Comparison of ENCODE assay signal across 12 cellular contexts in the genomic region with DNA sequence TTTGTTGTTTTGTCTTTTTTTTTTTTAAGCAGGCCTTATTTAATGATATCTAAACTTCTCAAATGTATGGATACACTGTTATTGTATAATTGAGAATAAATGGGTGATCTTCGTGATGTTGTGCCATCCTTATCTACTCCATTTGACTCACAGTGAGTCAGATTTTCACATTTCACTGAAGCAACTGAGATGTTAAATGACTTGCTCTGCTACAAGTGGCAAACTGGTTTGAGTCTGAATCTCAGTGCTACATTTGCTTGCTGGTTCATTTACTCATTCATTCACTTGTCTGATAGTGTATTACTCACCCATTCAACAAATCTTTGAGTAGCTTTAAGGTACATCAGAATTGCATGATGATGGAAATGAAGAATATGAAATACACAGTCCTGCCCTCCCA. TPM values are rescaled to one million over a fixed set of nuclear protein-coding genes. Genes with fewer than 3 reads are reported as not detected.
DNase-seq lines count a peak whose midpoint lies in the region; ATAC-seq, FAIRE-seq and TF ChIP-seq lines count a peak whose summit lies in the region.
"Had no signal": no experiment of that assay in that cellular context is flagged by ENCODE, and none has a peak within 500 bp of the region (broad histone marks: within the 10 kb centered on the region; RNA-seq: fewer than 3 reads in every experiment).

No MANE protein-coding gene starts in this region.

- BruUV-seq in IMR-90 (replicated peaks; lab: Mats Ljungman, UMichigan) = no TSS peak

- TF ChIP-seq POLR2A in IMR-90 (IDR thresholded peaks at IDR 0.05; ENCODE audit: low read depth, low read length) = no peak

- POLR2A ChIA-PET in IMR-90 (lab: Charles Lee; ENCODE audit: unreplicated experiment) = no interaction called here

- H2AFZ ChIP-seq in IMR-90 (replicated peaks; ENCODE audit: low read length, poor library complexity) (no peak overlapping the region), astrocyte (ENCODE audit: low read depth, low read length) (no peak overlapping the region), mesenchymal stem cell (ENCODE audit: low read depth, low read length) (no peak overlapping the region)

- H3K27me3 ChIP-seq in IMR-90 (ENCODE audit: control insufficient read depth, insufficient read depth, low read length) (no peaks in the 10 kb centered on the region), astrocyte (ENCODE audit: insufficient read depth, low read length) (no peaks in the 10 kb centered on the region), mesenchymal stem cell (ENCODE audit: control insufficient read depth in 1 of 2, insufficient read depth in 1 of 2, low read length in 2 of 2) (no peaks in the 10 kb centered on the region)
- H3K27me3 ChIP-seq: transverse colon had no signal

- no peak overlapping the region for H2BK120ac ChIP-seq in IMR-90 (ENCODE audit: low read depth, low read length)
- H2BK120ac ChIP-seq in mesenchymal stem cell (ENCODE audit: low read depth, low read length) = no peak overlapping the region

- H3K27ac Mint-ChIP-seq in astrocyte (ENCODE audit: unreplicated experiment) = no peak overlapping the region

- no peak overlapping the region for H2BK12ac ChIP-seq in mesenchymal stem cell (ENCODE audit: low read length in 2 of 2)

- no peak for TF ChIP-seq RAD21 in IMR-90 (IDR thresholded peaks at IDR 0.05; ENCODE audit: low read length)

- no peaks in the 10 kb centered on the region for H3K36me3 Mint-ChIP-seq in astrocyte (ENCODE audit: low read depth, unreplicated experiment)

- peaks cover 6 to 12% of the 10 kb centered on the region in 2 experiments; a peak in 3 of 4 replicates for H3K79me1 ChIP-seq in IMR-90 (ENCODE audit: low read depth in 1 of 2, low read length in 2 of 2)
- peaks cover 5% of the 10 kb centered on the region for H3K79me1 ChIP-seq in mesenchymal stem cell (replicated peaks; ENCODE audit: low read length, poor library complexity, severe bottlenecking)

- CTCF ChIA-PET in IMR-90 (lab: Yijun Ruan, JAX) = no interaction called here

- no peak overlapping the region for H3K4me3 ChIP-seq in IMR-90 (ENCODE audit: insufficient read depth, low read depth, low read length)
- H3K4me3 ChIP-seq in astrocyte (ENCODE audit: insufficient read depth, low read depth, low read length) = no peak overlapping the region
- H3K4me3 ChIP-seq in mesenchymal stem cell (ENCODE audit: insufficient read depth in 1 of 2, low read depth in 1 of 2, low read length in 2 of 2) = no peak overlapping the region
- H3K4me3 ChIP-seq: lower lobe of right lung, transverse colon had no signal

- no peaks in the 10 kb centered on the region for H3K9me1 ChIP-seq in IMR-90 (ENCODE audit: insufficient read depth, low read length)

- no CpG with 5 or more reads among the region's 1 CpG for WGBS in IMR-90 (ENCODE audit: extremely low coverage in 2 of 2, insufficient read length in 1 of 2), 2 experiments
- 20% methylated on average over 1 of the region's 1 CpG for WGBS in mesenchymal stem cell

- H3K27me3 Mint-ChIP-seq in astrocyte (ENCODE audit: low read depth, unreplicated experiment) = no peaks in the 10 kb centered on the region

- H2BK15ac ChIP-seq in IMR-90 (ENCODE audit: low read depth, low read length) = no peak overlapping the region
- no peak overlapping the region for H2BK15ac ChIP-seq in mesenchymal stem cell (ENCODE audit: low read depth, poor library complexity, severe bottlenecking)

- H2AK9ac ChIP-seq in IMR-90 (replicated peaks; ENCODE audit: low read depth, low read length, poor library complexity) = no peak overlapping the region

- no peak for TF ChIP-seq CTCF in IMR-90 (conservative IDR thresholded peaks at IDR 0.05; ENCODE audit: low read depth, low read length)
- TF ChIP-seq CTCF in astrocyte (IDR thresholded peaks at IDR 0.05; ENCODE audit: insufficient read depth, low read depth, low read length) = no peak

- peaks cover 6% of the 10 kb centered on the region for H3K4me1 Mint-ChIP-seq in astrocyte (ENCODE audit: low read depth, unreplicated experiment)

- H3K27ac ChIP-seq in IMR-90 (ENCODE audit: insufficient read depth, low read length) (no peak overlapping the region), astrocyte (ENCODE audit: low read depth, low read length) (peak overlapping the region; percentile 17), mesenchymal stem cell (ENCODE audit: low read length, poor library complexity, severe bottlenecking) (no peak overlapping the region)
- H3K27ac ChIP-seq: lower lobe of right lung, transverse colon had no signal

- H3K4ac ChIP-seq in IMR-90 (ENCODE audit: low read depth, low read length) (no peak overlapping the region), mesenchymal stem cell (ENCODE audit: low read depth in 1 of 2, low read length in 2 of 2) (no peak overlapping the region)

- in situ Hi-C loops in IMR-90 (cut with MboI; ENCODE audit: low sequenced_read_pairs) = no loop called here

- no peak for ATAC-seq in IMR-90 (ENCODE audit: low read depth)
- ATAC-seq: lower lobe of right lung had no signal

- no peak for FAIRE-seq in astrocyte (lab: Jason Lieb, UNC)

- H4K91ac ChIP-seq in IMR-90 (ENCODE audit: insufficient read depth, low read depth, low read length) = no peak overlapping the region
- no peak overlapping the region for H4K91ac ChIP-seq in mesenchymal stem cell (ENCODE audit: low read length)

- no peak overlapping the region for H3K14ac ChIP-seq in IMR-90 (replicated peaks; ENCODE audit: low read depth, low read length)
- H3K14ac ChIP-seq in mesenchymal stem cell (ENCODE audit: low read length in 2 of 2) = no peak overlapping the region

- no peak overlapping the region for H2BK5ac ChIP-seq in IMR-90 (ENCODE audit: low read depth, low read length, poor library complexity, severe bottlenecking)
- no peak overlapping the region for H2BK5ac ChIP-seq in mesenchymal stem cell (ENCODE audit: low read depth, low read length, poor library complexity, severe bottlenecking)

- H4K5ac ChIP-seq in IMR-90 (ENCODE audit: low read depth, low read length) = no peak overlapping the region

- H3K9ac ChIP-seq in IMR-90 (ENCODE audit: low read depth, low read length) = no peak overlapping the region
- peak overlapping the region; percentile 97 for H3K9ac ChIP-seq in astrocyte (ENCODE audit: low read length)
- H3K9ac ChIP-seq in mesenchymal stem cell (ENCODE audit: low read length) = peak overlapping the region; percentile 99

- dilution Hi-C loops in IMR-90 (cut with HindIII; ENCODE audit: low sequenced_read_pairs, unreplicated experiment) = no loop called here

- H3K4me1 ChIP-seq in IMR-90 (ENCODE audit: control insufficient read depth, insufficient read depth, low read length) (no peaks in the 10 kb centered on the region), astrocyte (ENCODE audit: insufficient read depth, low read length) (peaks cover 6% of the 10 kb centered on the region), mesenchymal stem cell (ENCODE audit: control insufficient read depth, insufficient read depth, low read depth, low read length) (peaks cover 1% of the 10 kb centered on the region)

- peaks cover 39% of the 10 kb centered on the region for H3K79me2 ChIP-seq in astrocyte (ENCODE audit: insufficient read depth, low read length)

- H3K18ac ChIP-seq in IMR-90 (ENCODE audit: low read depth, low read length) (no peak overlapping the region), mesenchymal stem cell (ENCODE audit: low read depth in 1 of 2, low read length in 2 of 2) (no peak overlapping the region)

- H3K4me3 Mint-ChIP-seq in astrocyte (ENCODE audit: unreplicated experiment) = no peak overlapping the region

- intact Hi-C loops in IMR-90 (cut with micrococcal nuclease) = no loop called here

- H3K56ac ChIP-seq in IMR-90 (ENCODE audit: extremely low read depth, insufficient read depth, low read length) = no peak overlapping the region

- H3K9me3 Mint-ChIP-seq in astrocyte (ENCODE audit: unreplicated experiment) = no peaks in the 10 kb centered on the region

- no peak overlapping the region for H2BK20ac ChIP-seq in IMR-90 (ENCODE audit: low read depth, low read length)

- DNase-seq in Daoy (ENCODE audit: low read depth) (peak; percentile 71), IMR-90 (peak; percentile 82), astrocyte (ENCODE audit: low read depth) (peak; percentile 63), mesenchymal stem cell (peak; percentile 78), NCI-H524 (lab: John Stamatoyannopoulos, UW) (no peak), OCI-M2 (lab: John Stamatoyannopoulos, UW; ENCODE audit: unreplicated experiment) (no peak), NCI-H146 (lab: John Stamatoyannopoulos, UW) (no peak), AG08395 (ENCODE audit: low spot score) (no peak)
- DNase-seq: activated CD8-positive, alpha-beta memory T cell treated with anti-CD3 and anti-CD28 coated beads, Interleukin-2, amount 50 U/mL, for 48 hours; lower lobe of right lung; NCI-H1105 treated with DMSO at 0.1 percent for 48 hours; transverse colon had no signal

- H3K23ac ChIP-seq in IMR-90 (ENCODE audit: low read depth, low read length) (no peak overlapping the region), mesenchymal stem cell (ENCODE audit: low read length in 2 of 2) (no peak overlapping the region)

- H4K8ac ChIP-seq in IMR-90 (ENCODE audit: low read depth in 2 of 2, low read length in 2 of 2) (no peak overlapping the region), mesenchymal stem cell (ENCODE audit: low read length) (no peak overlapping the region)

- no peak overlapping the region for H2AK5ac ChIP-seq in IMR-90 (ENCODE audit: low read depth, low read length)
- no peak overlapping the region for H2AK5ac ChIP-seq in mesenchymal stem cell (ENCODE audit: low read length, severe bottlenecking)

- H3K9me3 ChIP-seq in IMR-90 (ENCODE audit: control insufficient read depth, insufficient read depth, low read length) = no peaks in the 10 kb centered on the region
- H3K9me3 ChIP-seq in astrocyte (ENCODE audit: insufficient read depth, low read depth, low read length) = no peaks in the 10 kb centered on the region
- no peaks in the 10 kb centered on the region for H3K9me3 ChIP-seq in mesenchymal stem cell (ENCODE audit: control insufficient read depth, low read length)
- H3K9me3 ChIP-seq: lower lobe of right lung, transverse colon had no signal

- H3K36me3 ChIP-seq in IMR-90 (ENCODE audit: control insufficient read depth, insufficient read depth, low read length) (peaks cover 10% of the 10 kb centered on the region; the same call in 1 of the 2 replicates), astrocyte (ENCODE audit: insufficient read depth, low read length) (peaks cover 3% of the 10 kb centered on the region), mesenchymal stem cell (ENCODE audit: control insufficient read depth in 1 of 2, insufficient read depth in 2 of 2, low read depth in 1 of 2, low read length in 2 of 2) (peaks cover 6 to 44% of the 10 kb centered on the region in 2 experiments)

- no peaks in the 10 kb centered on the region for H4K20me1 ChIP-seq in IMR-90 (ENCODE audit: insufficient read depth, low read length)
- H4K20me1 ChIP-seq in astrocyte (ENCODE audit: insufficient read depth, low read length) = no peaks in the 10 kb centered on the region

- no peak overlapping the region for H3K4me2 ChIP-seq in IMR-90 (ENCODE audit: low read depth, low read length)
- peak overlapping the region; percentile 88 for H3K4me2 ChIP-seq in astrocyte (ENCODE audit: low read length)
- no peak overlapping the region for H3K4me2 ChIP-seq in mesenchymal stem cell (ENCODE audit: low read length, poor library complexity, severe bottlenecking)

RNA-seq across cellular contexts. Expression of gene KIAA0586, which starts 2.6 kb away (rescaled TPM):
- total RNA-seq in Daoy (2014; rRNA removed; shearing (Covaris generic)) = 49.8 and 81.4 TPM in 2 replicates
- total RNA-seq in IMR-90 (2012; rRNA removed) (36.7 and 44.4 TPM in 2 replicates), astrocyte (14.9 and 20.1 TPM in 2 replicates)
- polyA plus RNA-seq in IMR-90 (2012; rRNA removed) = 9.4 and 9.5 TPM in 2 replicates
- polyA plus RNA-seq in IMR-90 (2012; cell fraction: cytosol; rRNA removed) = 1.1 and 2.3 TPM in 2 replicates
- polyA plus RNA-seq in IMR-90 (2012; cell fraction: nucleus; rRNA removed; ENCODE audit: low replicate concordance) = 1.6 and 11.4 TPM in 2 replicates
- polyA plus RNA-seq in mesenchymal stem cell (2013, experiment 1 of 2) = 7.9 TPM
- 7.7 TPM for polyA plus RNA-seq in mesenchymal stem cell (2013, experiment 2 of 2)

RNA-seq across cellular contexts. Expression of gene TIMM9, which starts 2.8 kb away (rescaled TPM):
- total RNA-seq in Daoy (2014; rRNA removed; shearing (Covaris generic)) = 37.1 and 62.6 TPM in 2 replicates
- total RNA-seq in IMR-90 (2012; rRNA removed) = 27.8 and 49.7 TPM in 2 replicates
- 19.2 and 23.7 TPM in 2 replicates for polyA plus RNA-seq in IMR-90 (2012; rRNA removed)
- 16.3 and 19.4 TPM in 2 replicates for polyA plus RNA-seq in IMR-90 (2012; cell fraction: cytosol; rRNA removed)
- polyA plus RNA-seq in IMR-90 (2012; cell fraction: nucleus; rRNA removed; ENCODE audit: low replicate concordance) = 2.4 and 14.6 TPM in 2 replicates
- 27.3 and 33.1 TPM in 2 replicates for total RNA-seq in astrocyte
- 53.0 TPM for polyA plus RNA-seq in mesenchymal stem cell (2013, experiment 1 of 2)
- 53.1 TPM for polyA plus RNA-seq in mesenchymal stem cell (2013, experiment 2 of 2)

RNA-seq across cellular contexts. Expression of gene TOMM20L, which starts 34.4 kb away (rescaled TPM):
- total RNA-seq in Daoy (2014; rRNA removed; shearing (Covaris generic)) = not detected in 2 replicates
- total RNA-seq in IMR-90 (2012; rRNA removed) (not detected in 2 replicates), astrocyte (not detected in 2 replicates)
- polyA plus RNA-seq in IMR-90 (2012; rRNA removed) = not detected in 2 replicates
- polyA plus RNA-seq in IMR-90 (2012; cell fraction: cytosol; rRNA removed) = 1.5 TPM in 1 of 2 replicates, not detected in the other
- not detected in 2 replicates for polyA plus RNA-seq in IMR-90 (2012; cell fraction: nucleus; rRNA removed; ENCODE audit: low replicate concordance)
- not detected for polyA plus RNA-seq in mesenchymal stem cell (2013, experiment 1 of 2)
- polyA plus RNA-seq in mesenchymal stem cell (2013, experiment 2 of 2) = not detected
- total RNA-seq: lower lobe of right lung, transverse colon had no signal

Comparison
In these comparisons a context has a peak if more than half of its experiments do, and no peak if none do; other contexts are left out.
1. DNase-seq: peak in Daoy (single experiment), IMR-90 (single experiment), astrocyte (single experiment) and mesenchymal stem cell (single experiment); none in NCI-H524 (0 of 2), OCI-M2 (single experiment), NCI-H146 (single experiment) and AG08395 (single experiment).